8 cellular contexts compared by ENCODE assay signal in the genomic region with DNA sequence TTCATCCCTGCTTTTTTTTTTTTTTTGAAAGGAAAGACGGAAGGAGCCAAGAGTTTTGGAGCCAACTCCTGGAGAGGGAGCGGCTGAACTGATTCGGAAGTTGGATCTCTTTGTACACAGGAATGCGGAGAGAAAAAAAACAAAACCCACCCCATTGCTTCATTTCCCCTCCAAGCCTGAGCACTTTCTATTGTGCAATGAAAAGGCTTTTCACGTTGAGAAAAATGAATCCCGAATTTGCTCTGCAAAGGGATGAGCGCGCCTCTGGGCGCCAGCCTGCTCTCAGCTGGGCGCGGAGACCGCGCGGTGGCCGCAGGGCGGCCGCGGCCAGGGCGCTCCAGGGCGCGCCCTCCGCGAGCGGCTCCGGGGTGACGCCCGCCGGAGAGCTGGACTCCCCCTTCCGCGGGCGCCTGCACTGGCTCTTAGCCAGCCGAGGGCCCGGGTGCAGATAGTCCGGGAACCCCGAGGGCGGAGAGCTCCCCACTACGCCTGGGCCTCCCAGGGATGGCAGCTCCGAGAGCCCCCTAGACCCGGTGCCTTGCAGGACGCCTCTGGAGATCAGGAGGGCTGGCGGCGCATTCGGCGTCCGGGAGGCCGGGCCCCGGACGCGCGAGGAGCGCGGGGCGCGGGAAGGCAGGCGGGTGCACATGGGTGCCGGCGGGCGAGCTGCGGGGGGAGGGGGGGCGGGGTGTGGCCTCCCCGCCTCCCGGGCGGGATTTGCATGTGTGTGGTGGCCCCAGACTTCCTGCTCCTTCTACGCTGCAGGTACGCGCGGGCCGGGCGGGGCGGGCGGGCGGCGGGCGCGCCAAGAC. TPM values are rescaled to one million over a fixed set of nuclear protein-coding genes. Genes with fewer than 3 reads are reported as not detected.
DNase-seq lines count a peak whose midpoint lies in the region; ATAC-seq, FAIRE-seq and TF ChIP-seq lines count a peak whose summit lies in the region.

A gene (plus strand): TSS at position 739 of the 812 bp plus-strand sequence. CDS start 281 bp downstream, outside the sequence.

- H2AK5ac ChIP-seq in H1 (ENCODE audit: low read depth, low read length): no peak within 1 kb of the TSS; the same call in 1 of the 2 replicates

- H3K4ac ChIP-seq in H1 (replicated peaks; ENCODE audit: insufficient read length, low read depth, low read length): peak within 1 kb of the TSS; percentile 64

- peak within 1 kb of the TSS; percentile 87 to 88 for H3K4me2 ChIP-seq in H1 (ENCODE audit: insufficient read depth in 1 of 2, low read depth in 2 of 2, low read length in 2 of 2)

- H3K9me3 ChIP-seq in H1 (ENCODE audit: insufficient read depth in 2 of 2, low read depth in 1 of 2, low read length in 1 of 2) (no peaks in the 10 kb centered on the region), mucosa of rectum (ENCODE audit: control insufficient read depth in 2 of 2, low read length in 2 of 2) (no peaks in the 10 kb centered on the region)

- H4K5ac ChIP-seq in H1 (ENCODE audit: insufficient read length, low read depth, low read length): peak within 1 kb of the TSS; percentile 41

- H3K56ac ChIP-seq in H1 (replicated peaks; ENCODE audit: insufficient read length, low read depth, low read length): peak within 1 kb of the TSS; percentile 70

- H2AFZ ChIP-seq in H1 (ENCODE audit: low read length): peak within 1 kb of the TSS; percentile 70; the same call in 1 of the 2 replicates

- no peaks in the 10 kb centered on the region for H3K27me3 Mint-ChIP-seq in activated CD8-positive, alpha-beta T cell treated with anti-CD3 and anti-CD28 coated beads for 36 hours

- H2BK20ac ChIP-seq in H1 (ENCODE audit: low read length): no peak within 1 kb of the TSS

- H3K9ac ChIP-seq in H1 (replicated peaks in 1 of 4; ENCODE audit: extremely low read depth in 1 of 4, low read depth in 3 of 4, low read length in 3 of 4) (peak within 1 kb of the TSS; percentile 35 to 56 (median 49)), mucosa of rectum (ENCODE audit: low read depth in 1 of 2, low read length in 2 of 2) (peak within 1 kb of the TSS; percentile 94 to 99)

- peak; percentile 97 for DNase-seq in GM12892 (ENCODE audit: insufficient read length)
- peak; percentile 74 for DNase-seq in NCI-H226
- peak; percentile 80 for DNase-seq in activated CD8-positive, alpha-beta T cell treated with anti-CD3 and anti-CD28 coated beads for 36 hours
- DNase-seq in H1 (ENCODE audit: low read depth in 1 of 2, low spot score in 2 of 2): peak in 1 of 2 experiments; percentile 79
- peak; percentile 47 to 71 for DNase-seq in stimulated activated CD8-positive, alpha-beta memory T cell treated with anti-CD3 and anti-CD28 coated beads, Interleukin-7, amount 100 ng/mL, for 4 hours (ENCODE audit: low read depth in 2 of 2)
- no peak for DNase-seq in superior temporal gyrus (ENCODE audit: extremely low spot score)

- intact Hi-C loops in activated CD8-positive, alpha-beta T cell treated with anti-CD3 and anti-CD28 coated beads for 36 hours (cut with micrococcal nuclease): loop anchor here (5.0 kb wide), 1 partner anchor 38 kb away; a partner anchor contains a TSS

- peaks cover 22% of the 10 kb centered on the region for H3K36me3 Mint-ChIP-seq in activated CD8-positive, alpha-beta T cell treated with anti-CD3 and anti-CD28 coated beads for 36 hours (ENCODE audit: low read depth)

- WGBS in H1 (ENCODE audit: extremely low coverage in 1 of 2, insufficient coverage in 1 of 2, insufficient read length in 1 of 2, insufficient replicate concordance in 2 of 2, low coverage in 1 of 2, low lambda C conversion rate in 2 of 2, missing lambda C conversion rate in 1 of 2), 2 experiments: 1% methylated on average over 52 of the region's 75 CpGs; no CpG with 5 or more reads in 1 of the 2 experiments

- peaks cover 0 to 11% of the 10 kb centered on the region in 2 experiments for H4K20me1 ChIP-seq in H1 (replicated peaks in 1 of 2; ENCODE audit: control insufficient read depth in 1 of 2, insufficient read depth in 2 of 2, low read length in 2 of 2)

- no peak within 1 kb of the TSS for H3K14ac ChIP-seq in H1 (ENCODE audit: insufficient read length)

- peaks cover 6 to 15% (median 11%) of the 10 kb centered on the region in 4 experiments for H3K4me1 ChIP-seq in H1 (replicated peaks in 1 of 4; ENCODE audit: control insufficient read depth in 3 of 4, insufficient read depth in 4 of 4, low read length in 3 of 4)
- peaks cover 47 to 51% of the 10 kb centered on the region in 2 donors for H3K4me1 ChIP-seq in mucosa of rectum (ENCODE audit: control insufficient read depth in 2 of 2, insufficient read depth in 2 of 2, low read length in 2 of 2)

- peak within 1 kb of the TSS; percentile 88 for H3K4me3 Mint-ChIP-seq in activated CD8-positive, alpha-beta T cell treated with anti-CD3 and anti-CD28 coated beads for 36 hours

- peak within 1 kb of the TSS; percentile 81; the same call in 1 of the 2 replicates for H2BK5ac ChIP-seq in H1 (ENCODE audit: low read depth, low read length)

- peak within 1 kb of the TSS; percentile 61; the same call in 1 of the 2 replicates for H2BK15ac ChIP-seq in H1 (ENCODE audit: low read length)

- no peak for FAIRE-seq in GM12892 (lab: Jason Lieb, UNC)
- FAIRE-seq in H1 (lab: Jason Lieb, UNC): no peak

- TF ChIP-seq POLR2A in GM12892 (IDR thresholded peaks at IDR 0.05; ENCODE audit: low read depth, low read length) (peak; percentile 58; the same call in 1 of the 2 replicates), H1 (IDR thresholded peaks at IDR 0.05; ENCODE audit: control extremely low read depth in 1 of 2, low read depth in 2 of 2, low read length in 2 of 2) (no peak)

- H2BK120ac ChIP-seq in H1 (replicated peaks; ENCODE audit: low read depth, low read length): peak within 1 kb of the TSS; percentile 48

- TF ChIP-seq CTCF in activated CD8-positive, alpha-beta T cell treated with anti-CD3 and anti-CD28 coated beads for 36 hours (IDR thresholded peaks at IDR 0.05): no peak
- no peak for TF ChIP-seq CTCF in H1 (IDR thresholded peaks at IDR 0.05; ENCODE audit: control extremely low read depth in 1 of 3, insufficient read depth in 1 of 3, low read depth in 1 of 3, low read length in 3 of 3)

- POLR2A ChIA-PET in activated CD8-positive, alpha-beta T cell treated with anti-CD3 and anti-CD28 coated beads for 36 hours (lab: Charles Lee): interaction anchor here (0.6 to 3.2 kb wide), 16 partner anchors 9 to 308 kb away, joined by 3 to 25 read pairs (median 6); a partner anchor contains a TSS
- POLR2A ChIA-PET in H1 (lab: Charles Lee; ENCODE audit: partially characterized antibody): interaction anchor here (0.5 to 4.7 kb wide), 12 partner anchors 9 to 91 kb away, joined by 3 to 28 read pairs (median 6); a partner anchor contains a TSS

- peaks cover 20% of the 10 kb centered on the region for H3K23me2 ChIP-seq in H1 (ENCODE audit: low read depth, low read length)

- H3K27me3 ChIP-seq in H1 (replicated peaks in 1 of 4; ENCODE audit: control insufficient read depth in 3 of 4, extremely low read depth in 1 of 4, insufficient read depth in 3 of 4, low read length in 3 of 4) (peaks cover 0 to 3% (median 1%) of the 10 kb centered on the region in 4 experiments; a peak in 3 of 7 replicates), mucosa of rectum (ENCODE audit: control insufficient read depth in 2 of 2, insufficient read depth in 2 of 2, low read length in 2 of 2) (no peaks in the 10 kb centered on the region)

- H3K4me3 ChIP-seq in H1 (ENCODE audit: extremely low read depth in 1 of 4, insufficient read depth in 2 of 4, low read depth in 3 of 4, low read length in 4 of 4) (peak within 1 kb of the TSS; percentile 70 to 85 (median 80)), mucosa of rectum (ENCODE audit: low read length in 2 of 2) (peak within 1 kb of the TSS; percentile 81 to 87)

- H3K18ac ChIP-seq in H1 (ENCODE audit: extremely low read depth, low read length): peak within 1 kb of the TSS; percentile 93

- TF ChIP-seq EP300 in H1 (IDR thresholded peaks at IDR 0.05; ENCODE audit: borderline replicate concordance in 1 of 2, low read depth in 2 of 2, low read length in 2 of 2): no peak

- H2BK12ac ChIP-seq in H1 (ENCODE audit: low read depth, low read length): peak within 1 kb of the TSS; percentile 80; the same call in 1 of the 2 replicates

- ATAC-seq in HG02759 (IDR thresholded peaks at IDR 0.05; ENCODE audit: unreplicated experiment): peak; percentile 81
- peak; percentile 86 for ATAC-seq in activated CD8-positive, alpha-beta T cell treated with anti-CD3 and anti-CD28 coated beads for 36 hours

- H4K8ac ChIP-seq in H1 (ENCODE audit: extremely low read depth, insufficient read depth, low read length): peak within 1 kb of the TSS; percentile 78

- peaks cover 48% of the 10 kb centered on the region for H3K4me1 Mint-ChIP-seq in activated CD8-positive, alpha-beta T cell treated with anti-CD3 and anti-CD28 coated beads for 36 hours (ENCODE audit: low read depth)

- peak within 1 kb of the TSS; percentile 88 for H3K27ac Mint-ChIP-seq in activated CD8-positive, alpha-beta T cell treated with anti-CD3 and anti-CD28 coated beads for 36 hours

- peaks cover 4 to 31% of the 10 kb centered on the region in 2 experiments; a peak in 3 of 4 replicates for H3K79me2 ChIP-seq in H1 (ENCODE audit: control insufficient read depth in 1 of 2, insufficient read depth in 2 of 2, low read length in 2 of 2)

- H3K9me3 Mint-ChIP-seq in activated CD8-positive, alpha-beta T cell treated with anti-CD3 and anti-CD28 coated beads for 36 hours: no peaks in the 10 kb centered on the region

- TF ChIP-seq RAD21 in H1 (IDR thresholded peaks at IDR 0.05 in 1 of 2, conservative IDR thresholded peaks at IDR 0.05 in 1 of 2; ENCODE audit: low read depth in 2 of 2, low read length in 2 of 2): no peak

- CTCF ChIA-PET in activated CD8-positive, alpha-beta T cell treated with anti-CD3 and anti-CD28 coated beads for 36 hours (lab: Charles Lee): interaction anchor here (0.5 to 3.2 kb wide), 10 partner anchors 12 to 195 kb away, joined by 3 to 19 read pairs (median 5); a partner anchor contains a TSS
- CTCF ChIA-PET in H1 (lab: Charles Lee; ENCODE audit: partially characterized antibody): interaction anchor here (0.8 to 10.4 kb wide), 12 partner anchors 10 to 80 kb away, joined by 3 to 70 read pairs (median 9); a partner anchor contains a TSS

- H3K36me3 ChIP-seq in H1 (ENCODE audit: control insufficient read depth in 2 of 4, insufficient read depth in 4 of 4, low read length in 3 of 4) (no peaks in the 10 kb centered on the region; a peak in 1 of 8 replicates), mucosa of rectum (ENCODE audit: control insufficient read depth in 2 of 2, insufficient read depth in 2 of 2, low read length in 2 of 2) (peaks cover 2 to 3% of the 10 kb centered on the region in 2 donors)

- H3K23ac ChIP-seq in H1 (ENCODE audit: insufficient read length): no peak within 1 kb of the TSS

- H3K27ac ChIP-seq in H1 (ENCODE audit: low read depth, low read length): no peak within 1 kb of the TSS
- H3K27ac ChIP-seq in mucosa of rectum (ENCODE audit: low read depth in 2 of 2, low read length in 2 of 2): peak within 1 kb of the TSS; percentile 97 to 99

- peaks cover 18% of the 10 kb centered on the region for H3K79me1 ChIP-seq in H1 (ENCODE audit: low read depth, low read length)

- peak within 1 kb of the TSS; percentile 83 for H4K91ac ChIP-seq in H1 (replicated peaks; ENCODE audit: insufficient read length, low read length)

RNA-seq across cellular contexts. Expression of the gene that starts here (rescaled TPM):
- 12.7 TPM for polyA plus RNA-seq in GM12892 (2012; ENCODE audit: missing spikeins)
- 10 to 100 TPM; 36.6 to 38.0 TPM for total RNA-seq in activated CD8-positive, alpha-beta T cell treated with anti-CD3 and anti-CD28 coated beads for 36 hours
- total RNA-seq in H1 (2021; fragmentation: NEBNext Ultra II Directional; extraction: Animal tissue kit (Norgen Biotek cat#: 25700)): 44.9 and 45.7 TPM in 2 replicates
- 29.1 and 37.2 TPM in 2 replicates for polyA plus RNA-seq in H1 (2011; rRNA removed)
- 22.7 TPM for polyA plus RNA-seq in H1 (2011; cell fraction: cytosol; rRNA removed)
- 157 TPM for polyA plus RNA-seq in H1 (2011; cell fraction: nucleus; rRNA removed)
- polyA plus RNA-seq in H1 (2012, experiment 1 of 2): 22.4 to 35.2 TPM (median 31.8 TPM) in 4 replicates
- 11.9 TPM for polyA plus RNA-seq in H1 (2012, experiment 2 of 2)
- 24.7 TPM for polyA plus RNA-seq in H1 (2013, experiment 1 of 2)
- polyA plus RNA-seq in H1 (2013, experiment 2 of 2): 23.5 TPM
- 45.6 and 48.9 TPM in 2 replicates for polyA minus RNA-seq in H1 (2011; rRNA and poly(A)+ RNA removed)
- polyA minus RNA-seq in H1 (2011; cell fraction: cytosol; rRNA and poly(A)+ RNA removed): 23.7 TPM
- polyA minus RNA-seq in H1 (2011; cell fraction: nucleus; rRNA and poly(A)+ RNA removed): 42.2 TPM
